26 cellular contexts compared by ENCODE assay signal in genomic region chr22:33542722-33543121, GRCh38.
"Had no signal": no experiment of that assay in that cellular context is flagged by ENCODE, and none has a peak within 500 bp of the region (broad histone marks: within the 10 kb centered on the region; RNA-seq: fewer than 3 reads in every experiment).

No MANE protein-coding gene starts in this region.

- H3K27me3 ChIP-seq: ascending aorta, brain microvascular endothelial cell, esophagus squamous epithelium, heart right ventricle, ovary, testis, uterus had no signal

- H3K4me3 ChIP-seq: ascending aorta, esophagus squamous epithelium, heart right ventricle, lower lobe of right lung, ovary, testis, uterus had no signal

- FAIRE-seq: endometrium had no signal

- H3K27me3 Mint-ChIP-seq: activated CD8-positive, alpha-beta memory T cell treated with anti-CD3 and anti-CD28 coated beads, Interleukin-2, amount 10 ng/mL, durations not matched to agents 7 days and 5 days; activated naive CD4-positive, alpha-beta T cell treated with anti-CD3 and anti-CD28 coated beads, Interleukin-2, amount 10 ng/mL, durations not matched to agents 7 days and 5 days; activated naive CD8-positive, alpha-beta T cell treated with anti-CD3 and anti-CD28 coated beads, Interleukin-2, amount 10 ng/mL, durations not matched to agents 7 days and 5 days; natural killer cell treated with Interleukin-12 subunit alpha and Interleukin-12 subunit beta and Interleukin-15 and Interleukin-18, amount 100 ng/mL, for 72 hours; progenitor cell of endocrine pancreas; type B pancreatic cell had no signal

- H3K9me3 Mint-ChIP-seq: natural killer cell treated with Interleukin-12 subunit alpha and Interleukin-12 subunit beta and Interleukin-15 and Interleukin-18, amount 100 ng/mL, for 72 hours; type B pancreatic cell had no signal

- ATAC-seq: activated CD8-positive, alpha-beta memory T cell treated with anti-CD3 and anti-CD28 coated beads, Interleukin-2, amount 10 ng/mL, durations not matched to agents 7 days and 5 days; activated CD8-positive, alpha-beta T cell treated with anti-CD3 and anti-CD28 coated beads, Interleukin-2, amount 10 ng/mL, durations not matched to agents 7 days and 5 days; lower lobe of right lung; natural killer cell treated with Interleukin-12 subunit alpha and Interleukin-12 subunit beta and Interleukin-15 and Interleukin-18, amount 100 ng/mL, for 72 hours had no signal

- H3K4me1 Mint-ChIP-seq: activated CD8-positive, alpha-beta memory T cell treated with anti-CD3 and anti-CD28 coated beads, Interleukin-2, amount 10 ng/mL, durations not matched to agents 7 days and 5 days; activated naive CD4-positive, alpha-beta T cell treated with anti-CD3 and anti-CD28 coated beads, Interleukin-2, amount 10 ng/mL, durations not matched to agents 7 days and 5 days; activated naive CD8-positive, alpha-beta T cell treated with anti-CD3 and anti-CD28 coated beads, Interleukin-2, amount 10 ng/mL, durations not matched to agents 7 days and 5 days had no signal

- H3K36me3 Mint-ChIP-seq: activated CD8-positive, alpha-beta memory T cell treated with anti-CD3 and anti-CD28 coated beads, Interleukin-2, amount 10 ng/mL, durations not matched to agents 7 days and 5 days; activated naive CD4-positive, alpha-beta T cell treated with anti-CD3 and anti-CD28 coated beads, Interleukin-2, amount 10 ng/mL, durations not matched to agents 7 days and 5 days; activated naive CD8-positive, alpha-beta T cell treated with anti-CD3 and anti-CD28 coated beads, Interleukin-2, amount 10 ng/mL, durations not matched to agents 7 days and 5 days; natural killer cell treated with Interleukin-12 subunit alpha and Interleukin-12 subunit beta and Interleukin-15 and Interleukin-18, amount 100 ng/mL, for 72 hours had no signal

- H3K36me3 ChIP-seq: ascending aorta, brain microvascular endothelial cell, esophagus squamous epithelium, heart right ventricle, lower lobe of right lung, ovary, uterus, WERI-Rb-1 had no signal

- H3K9me3 ChIP-seq: ascending aorta, esophagus squamous epithelium, heart right ventricle, lower lobe of right lung, ovary, testis, uterus had no signal

- DNase-seq: activated CD4-positive, alpha-beta T cell treated with anti-CD3 and anti-CD28 coated beads for 1 hour; activated CD8-positive, alpha-beta memory T cell treated with anti-CD3 and anti-CD28 coated beads, Interleukin-2, amount 10 ng/mL, durations not matched to agents 7 days and 5 days; activated CD8-positive, alpha-beta T cell treated with anti-CD3 and anti-CD28 coated beads, Interleukin-2, amount 10 ng/mL, durations not matched to agents 7 days and 5 days; activated effector memory CD4-positive, alpha-beta T cell treated with Interleukin-2 at 50 U/mL for 16 hours; activated naive CD4-positive, alpha-beta T cell treated with anti-CD3 and anti-CD28 coated beads, Interleukin-2, amount 10 ng/mL, durations not matched to agents 7 days and 5 days; activated naive CD8-positive, alpha-beta T cell treated with anti-CD3 and anti-CD28 coated beads, Interleukin-2, amount 10 ng/mL, durations not matched to agents 7 days and 5 days; activated T-cell treated with anti-CD3 and anti-CD28 coated beads for 4 hours; effector CD4-positive, alpha-beta T cell; esophagus squamous epithelium; foreskin melanocyte; lower lobe of right lung; ovary; stimulated activated naive CD4-positive, alpha-beta T cell treated with Interleukin-2 at 50 U/mL for 16 hours; T-helper 9 cell; testis; WERI-Rb-1 had no signal

- H3K27ac Mint-ChIP-seq: activated CD8-positive, alpha-beta memory T cell treated with anti-CD3 and anti-CD28 coated beads, Interleukin-2, amount 10 ng/mL, durations not matched to agents 7 days and 5 days; activated CD8-positive, alpha-beta T cell treated with anti-CD3 and anti-CD28 coated beads, Interleukin-2, amount 10 ng/mL, durations not matched to agents 7 days and 5 days; activated naive CD4-positive, alpha-beta T cell treated with anti-CD3 and anti-CD28 coated beads, Interleukin-2, amount 10 ng/mL, durations not matched to agents 7 days and 5 days; activated naive CD8-positive, alpha-beta T cell treated with anti-CD3 and anti-CD28 coated beads, Interleukin-2, amount 10 ng/mL, durations not matched to agents 7 days and 5 days; natural killer cell treated with Interleukin-12 subunit alpha and Interleukin-12 subunit beta and Interleukin-15 and Interleukin-18, amount 100 ng/mL, for 72 hours; T-helper 1 cell treated with Interleukin-12 subunit alpha and Interleukin-12 subunit beta and Interleukin-4 antibody, amounts not matched to agents 30 μg/mL and 1 μg/mL, for 36 hours; type B pancreatic cell had no signal

- H3K27ac ChIP-seq: brain microvascular endothelial cell, epithelial cell of prostate, lower lobe of right lung, testis, uterus, WERI-Rb-1 had no signal

- H3K4me3 Mint-ChIP-seq: activated CD8-positive, alpha-beta memory T cell treated with anti-CD3 and anti-CD28 coated beads, Interleukin-2, amount 10 ng/mL, durations not matched to agents 7 days and 5 days; activated CD8-positive, alpha-beta T cell treated with anti-CD3 and anti-CD28 coated beads, Interleukin-2, amount 10 ng/mL, durations not matched to agents 7 days and 5 days; activated naive CD4-positive, alpha-beta T cell treated with anti-CD3 and anti-CD28 coated beads, Interleukin-2, amount 10 ng/mL, durations not matched to agents 7 days and 5 days; activated naive CD8-positive, alpha-beta T cell treated with anti-CD3 and anti-CD28 coated beads, Interleukin-2, amount 10 ng/mL, durations not matched to agents 7 days and 5 days; natural killer cell treated with Interleukin-12 subunit alpha and Interleukin-12 subunit beta and Interleukin-15 and Interleukin-18, amount 100 ng/mL, for 72 hours; T-helper 1 cell treated with Interleukin-12 subunit alpha and Interleukin-12 subunit beta and Interleukin-4 antibody, amounts not matched to agents 30 μg/mL and 1 μg/mL, for 36 hours; type B pancreatic cell had no signal
